ENCODE assay signal across 12 cellular contexts in the genomic region with DNA sequence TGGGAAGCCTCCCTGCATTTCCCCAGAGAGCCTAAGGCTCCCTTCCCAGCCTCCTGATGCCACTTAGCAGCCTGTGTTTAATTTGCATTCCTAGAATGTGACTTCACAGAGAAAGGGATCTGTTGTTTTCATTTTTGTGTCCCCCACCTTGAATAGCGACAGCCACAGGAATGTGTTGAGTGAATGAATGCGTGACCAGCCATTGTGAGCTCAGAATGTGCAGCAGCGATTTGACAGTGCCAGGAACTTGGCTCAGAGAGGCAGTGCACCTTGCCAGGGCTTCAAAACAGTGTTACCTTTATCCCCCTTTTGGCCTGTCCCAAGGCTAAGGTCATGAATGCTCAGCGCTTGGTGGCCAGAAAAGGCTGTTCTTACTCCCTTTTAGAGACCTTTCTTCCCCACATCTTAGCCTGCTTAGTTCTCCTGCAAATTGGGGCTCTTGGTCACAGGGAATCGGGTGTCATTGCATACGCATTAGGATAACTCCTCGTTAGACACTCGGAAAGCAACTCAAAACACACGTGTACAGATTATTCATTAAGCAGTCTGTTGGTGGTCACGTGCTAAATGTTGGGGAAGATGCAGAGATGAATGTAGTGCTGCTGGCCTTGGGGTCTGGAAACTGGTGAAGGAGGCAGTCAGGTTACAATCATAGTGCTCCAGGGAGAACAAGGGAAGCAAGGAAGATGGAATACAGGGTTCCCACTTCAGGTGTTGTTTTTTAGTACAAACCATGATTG. TPM values are rescaled to one million over a fixed set of nuclear protein-coding genes. Genes with fewer than 3 reads are reported as not detected.
A peak's percentile ranks its signal among the peaks of the same experiment; 100 is the strongest.
DNase-seq lines count a peak whose midpoint lies in the region; ATAC-seq, FAIRE-seq and TF ChIP-seq lines count a peak whose summit lies in the region.
"Had no signal": no experiment of that assay in that cellular context is flagged by ENCODE, and none has a peak within 500 bp of the region (broad histone marks: within the 10 kb centered on the region; RNA-seq: fewer than 3 reads in every experiment).

No MANE protein-coding gene starts in this region.

- H3K79me2 ChIP-seq in DOHH2 (ENCODE audit: control insufficient read depth, low read length) (no peaks in the 10 kb centered on the region), GM12878 (ENCODE audit: control insufficient read depth, insufficient read depth, low read length) (no peaks in the 10 kb centered on the region)

- H3K4me2 ChIP-seq in DOHH2 (ENCODE audit: low read length), result peak overlapping the region; percentile 86
- peak overlapping the region; percentile 13; the same call in 1 of the 2 replicates for H3K4me2 ChIP-seq in GM12878 (ENCODE audit: control insufficient read depth, insufficient read depth)

- RAD21 ChIA-PET in GM12878 (lab: Charles Lee; ENCODE audit: unreplicated experiment), result no interaction called here

- peak; percentile 84 for ATAC-seq in GM12878
- ATAC-seq in GM18868 (IDR thresholded peaks at IDR 0.05; ENCODE audit: unreplicated experiment), result no peak
- ATAC-seq in GM21529 (IDR thresholded peaks at IDR 0.05; ENCODE audit: unreplicated experiment), result no peak
- ATAC-seq: natural killer cell treated with Interleukin-12 subunit alpha and Interleukin-12 subunit beta and Interleukin-15 and Interleukin-18, amount 100 ng/mL, for 72 hours had no signal

- TF ChIP-seq CTCF in DOHH2 (IDR thresholded peaks at IDR 0.05; ENCODE audit: low read depth, low read length, poor library complexity, severe bottlenecking), result no peak
- TF ChIP-seq CTCF in GM12878 (IDR thresholded peaks at IDR 0.05 in 2 of 3, conservative IDR thresholded peaks at IDR 0.05 in 1 of 3; ENCODE audit: control insufficient read depth in 2 of 3, extremely low read depth in 1 of 3, insufficient read depth in 1 of 3, low read depth in 3 of 3, low read length in 3 of 3), result no peak

- no peaks in the 10 kb centered on the region for H3F3A ChIP-seq in DOHH2 (ENCODE audit: control insufficient read depth, insufficient read depth)

- H3K4me1 ChIP-seq in DOHH2 (ENCODE audit: control insufficient read depth, low read length), result peaks cover 72% of the 10 kb centered on the region
- peaks cover 8% of the 10 kb centered on the region for H3K4me1 ChIP-seq in GM12878 (ENCODE audit: control insufficient read depth, insufficient read depth, low read length)

- H3K27ac ChIP-seq in DOHH2 (ENCODE audit: low read depth, low read length), result peak overlapping the region; percentile 40
- H3K27ac ChIP-seq in GM12878 (ENCODE audit: control insufficient read depth, insufficient read depth), result no peak overlapping the region

- no peak for TF ChIP-seq POLR2A in GM12878 (IDR thresholded peaks at IDR 0.05; ENCODE audit: low read depth, low read length)

- POLR2A ChIA-PET in GM12878 (lab: Charles Lee), result no interaction called here

- no peak overlapping the region for H3K9ac ChIP-seq in GM12878 (ENCODE audit: control insufficient read depth, insufficient read depth, low read length)

- in situ Hi-C loops in GM12878 (cut with MboI), result no loop called here

- SMC1A ChIA-PET in GM12878 (lab: Charles Lee; ENCODE audit: uncharacterized antibody, unreplicated experiment), result interaction anchor here (1.3 kb wide), 1 partner anchor 241 kb away, joined by 3 read pairs; no protein-coding TSS in a partner anchor

- TF ChIP-seq EP300 in GM12878 (IDR thresholded peaks at IDR 0.05; ENCODE audit: borderline replicate concordance in 1 of 2, control insufficient read depth in 1 of 2, low read depth in 2 of 2, low read length in 2 of 2), result no peak

- TF ChIP-seq RAD21 in GM12878 (IDR thresholded peaks at IDR 0.05; ENCODE audit: insufficient read depth, low read depth, low read length), result no peak

- BruUV-seq in GM12878 (replicated peaks; lab: Mats Ljungman, UMichigan), result no TSS peak

- H3K36me3 ChIP-seq in DOHH2 (ENCODE audit: control insufficient read depth, low read length) (no peaks in the 10 kb centered on the region), GM12878 (ENCODE audit: control insufficient read depth in 2 of 2, insufficient read depth in 2 of 2, low read length in 1 of 2) (no peaks in the 10 kb centered on the region)

- no peak for FAIRE-seq in GM12878 (lab: Jason Lieb, UNC)

- H3K9me3 ChIP-seq in DOHH2 (ENCODE audit: control insufficient read depth, insufficient read depth, low read length) (no peaks in the 10 kb centered on the region), GM12878 (replicated peaks; ENCODE audit: control insufficient read depth, insufficient read depth, low read length) (no peaks in the 10 kb centered on the region)

- WGBS in GM12878 (ENCODE audit: insufficient coverage, insufficient replicate concordance, low lambda C conversion rate, missing lambda C conversion rate), result 32% methylated on average over 10 of the region's 10 CpGs

- peaks cover 2% of the 10 kb centered on the region; the same call in 1 of the 2 replicates for H3K27me3 ChIP-seq in DOHH2 (ENCODE audit: control insufficient read depth, low read length)
- no peaks in the 10 kb centered on the region; a peak in 2 of 4 replicates for H3K27me3 ChIP-seq in GM12878 (replicated peaks in 1 of 2; ENCODE audit: control insufficient read depth in 2 of 2, insufficient read depth in 2 of 2, low read length in 1 of 2)

- H2AFZ ChIP-seq in GM12878 (ENCODE audit: control insufficient read depth, low read depth, low read length), result no peak overlapping the region

- CTCF ChIA-PET in GM12878 (lab: Yijun Ruan, JAX), result interaction anchor here (1.1 kb wide), 1 partner anchor 271 kb away, joined by 3 read pairs; no protein-coding TSS in a partner anchor

- no peaks in the 10 kb centered on the region for H3K9me2 ChIP-seq in DOHH2 (replicated peaks; ENCODE audit: control insufficient read depth, low read length)

- no peaks in the 10 kb centered on the region for H4K20me1 ChIP-seq in DOHH2 (ENCODE audit: control insufficient read depth, insufficient read depth, low read depth, low read length)
- H4K20me1 ChIP-seq in GM12878 (ENCODE audit: control insufficient read depth, insufficient read depth), result no peaks in the 10 kb centered on the region

- DNase-seq in LoVo (ENCODE audit: low spot score) (peak; percentile 55), GM12878 (ENCODE audit: low read depth, low spot score) (no peak), myocyte (ENCODE audit: low read depth) (peak; percentile 39), T-helper 9 cell (no peak), OCI-M1 (lab: John Stamatoyannopoulos, UW) (no peak)
- DNase-seq: activated T-cell treated with anti-CD3 and anti-CD28 coated beads, Interleukin-2, amount 50 U/mL, for 48 hours; aorta; Calu3 had no signal

- H3K4me3 ChIP-seq in DOHH2 (ENCODE audit: low read length) (peak overlapping the region; percentile 65), GM12878 (no peak overlapping the region)

- intact Hi-C loops in GM12878 (cut with micrococcal nuclease; ENCODE audit: unreplicated experiment), result loop anchor here (1.0 to 5.0 kb wide), 3 partner anchors 241 to 419 kb away; no protein-coding TSS in a partner anchor

TF ChIP-seq in GM12878, 131 proteins besides CTCF, POLR2A, EP300 and RAD21:
- no peak for TF ChIP-seq MXI1 (IDR thresholded peaks at IDR 0.05; ENCODE audit: low read depth, low read length)
- TF ChIP-seq PAX5 (IDR thresholded peaks at IDR 0.05; ENCODE audit: borderline replicate concordance, low read depth, low read length), result peak; percentile 50; the same call in 1 of the 2 replicates
TF ChIP-seq in GM12878: peak in this region for 1.

RNA-seq across cellular contexts. Expression of a gene that starts 9.8 kb away (rescaled TPM):
- not detected in 2 replicates for total RNA-seq in GM12878 (2013; cell fraction: nucleolus; rRNA removed)
- total RNA-seq in GM12878 (2014; rRNA removed) (not detected in 2 replicates), GM12878 (2014; rRNA removed; fragmentation: Illumina TruSeq; extraction: Trizol) (not detected in 2 replicates), GM12878 (2021) (not detected in 2 replicates), myocyte (1.0 and 1.9 TPM in 2 replicates)
- polyA plus RNA-seq in GM12878 (2011; ENCODE audit: low read depth), result not detected
- polyA plus RNA-seq in GM12878 (2011; rRNA removed) (0.07 and 0.12 TPM in 2 replicates), GM12878 (2014; fragmentation: Illumina TruSeq; extraction: Trizol) (not detected in 2 replicates), GM12878 (2014; fragmentation: Nextera tagmentation; extraction: Ambion mirVana) (not detected), GM12878 (2014; rRNA removed) (not detected in 2 replicates), GM12878 (2016; fragmentation: Nextera tagmentation; extraction: Ambion mirVana) (not detected)
- polyA plus RNA-seq in GM12878 (2011; cell fraction: cytosol; rRNA removed), result 0.06 and 0.08 TPM in 2 replicates
- polyA plus RNA-seq in GM12878 (2011; cell fraction: nucleus; rRNA removed), result 0.24 TPM in 1 of 2 replicates, not detected in the other
- polyA plus RNA-seq in GM12878 (2012), result not detected in 2 replicates
- not detected in 2 replicates for polyA minus RNA-seq in GM12878 (2011; rRNA and poly(A)+ RNA removed)
- polyA minus RNA-seq in GM12878 (2011; cell fraction: cytosol; rRNA and poly(A)+ RNA removed), result not detected in 2 replicates
- polyA minus RNA-seq in GM12878 (2011; cell fraction: nucleus; rRNA and poly(A)+ RNA removed), result 0.36 TPM in 1 of 2 replicates, not detected in the other
- 9.4 TPM for polyA plus RNA-seq in myocyte (2012)
- total RNA-seq: Calu3; natural killer cell treated with Interleukin-12 subunit alpha and Interleukin-12 subunit beta and Interleukin-15 and Interleukin-18, amount 100 ng/mL, for 72 hours had no signal

Comparison
In these comparisons a context has a peak if more than half of its experiments do, and no peak if none do; other contexts are left out.
1. DNase-seq: peak in LoVo (single experiment) and myocyte (single experiment); none in GM12878 (single experiment), T-helper 9 cell (single experiment) and OCI-M1 (single experiment).